Comparison of ENCODE assay signal across 1 cellular context in genomic region chr11:119168471-119169271, GRCh38.
TF ChIP-seq lines count a peak whose summit lies in the region.

TSS of gene NLRX1 (plus strand) at chr11:119168725. CDS start at chr11:119171404, 2,679 bp downstream.

TF ChIP-seq in HCT116, 20 proteins besides CTCF, POLR2A, EP300 and RAD21 (continued from another document):
- TF ChIP-seq SP1 (IDR thresholded peaks at IDR 0.05; ENCODE audit: low read depth) (0 out of 2 replicates have a peak, but pooled peaks have one; percentile 22), ELF1 (IDR thresholded peaks at IDR 0.05; ENCODE audit: borderline replicate concordance, low read depth) (no peak), CEBPB (IDR thresholded peaks at IDR 0.05; ENCODE audit: low read depth) (no peak), MAX (IDR thresholded peaks at IDR 0.05) (peak; percentile 77), SIN3A (IDR thresholded peaks at IDR 0.05; ENCODE audit: low read depth) (no peak), ZBTB33 (IDR thresholded peaks at IDR 0.05; ENCODE audit: extremely low read depth, insufficient replicate concordance, low read length) (peak; percentile 61), EZH2 (IDR thresholded peaks at IDR 0.05) (no peak), FOSL1 (IDR thresholded peaks at IDR 0.05; ENCODE audit: low read depth) (no peak)
